23 cellular contexts compared by ENCODE assay signal in genomic region chr6:75368864-75369402, GRCh38.
DNase-seq lines count a peak whose midpoint lies in the region; ATAC-seq, FAIRE-seq and TF ChIP-seq lines count a peak whose summit lies in the region.
"Had no signal": no experiment of that assay in that cellular context is flagged by ENCODE, and none has a peak within 500 bp of the region (broad histone marks: within the 10 kb centered on the region; RNA-seq: fewer than 3 reads in every experiment).

No MANE protein-coding gene starts in this region.

- H2BK5ac ChIP-seq in mesendoderm (ENCODE audit: low read length) = no peak overlapping the region

- no peaks in the 10 kb centered on the region for H3F3A ChIP-seq in GM23338 (replicated peaks; ENCODE audit: low read depth)

- H3K9me2 ChIP-seq in GM23338 (ENCODE audit: insufficient read depth) = no peaks in the 10 kb centered on the region

- H3K27ac Mint-ChIP-seq in GM23338 = no peak overlapping the region
- H3K27ac Mint-ChIP-seq in activated CD4-positive, alpha-beta memory T cell treated with anti-CD3 and anti-CD28 coated beads for 36 hours = no peak overlapping the region
- H3K27ac Mint-ChIP-seq: activated naive CD4-positive, alpha-beta T cell treated with anti-CD3 and anti-CD28 coated beads for 36 hours; CD8-positive, alpha-beta memory T cell; memory B cell; natural killer cell; stimulated activated memory B cell treated with anti-CD40 and anti-IgM and Interleukin-4, amounts not matched to agents 10 μg/mL and 1 μg/mL and 100 μg/mL, for 72 hours had no signal

- no peak for TF ChIP-seq POLR2A in gastrocnemius medialis (IDR thresholded peaks at IDR 0.05)

- H3K9me3 Mint-ChIP-seq in GM23338 = no peaks in the 10 kb centered on the region
- H3K9me3 Mint-ChIP-seq in activated CD4-positive, alpha-beta memory T cell treated with anti-CD3 and anti-CD28 coated beads for 36 hours = no peaks in the 10 kb centered on the region
- H3K9me3 Mint-ChIP-seq: activated naive CD4-positive, alpha-beta T cell treated with anti-CD3 and anti-CD28 coated beads for 36 hours had no signal

- H3K79me2 ChIP-seq in GM23338 (replicated peaks; ENCODE audit: insufficient read depth) = no peaks in the 10 kb centered on the region
- H3K79me2 ChIP-seq in mesendoderm (ENCODE audit: control insufficient read depth, insufficient read depth, low read length) = no peaks in the 10 kb centered on the region

- no peaks in the 10 kb centered on the region for H3K79me1 ChIP-seq in mesendoderm (ENCODE audit: low read length)

- CTCF ChIA-PET in activated CD4-positive, alpha-beta memory T cell treated with anti-CD3 and anti-CD28 coated beads for 36 hours (lab: Charles Lee) = interaction anchor here (1.0 kb wide), 1 partner anchor 136 kb away, joined by 3 read pairs; no protein-coding TSS in a partner anchor

- H2BK15ac ChIP-seq in mesendoderm (replicated peaks; ENCODE audit: low read depth) = no peak overlapping the region

- H3K27me3 ChIP-seq in GM23338 (ENCODE audit: insufficient read depth) (no peaks in the 10 kb centered on the region), mesendoderm (ENCODE audit: insufficient read depth, low read length, poor library complexity) (no peaks in the 10 kb centered on the region), gastrocnemius medialis (no peaks in the 10 kb centered on the region)
- H3K27me3 ChIP-seq: thyroid gland had no signal

- H3K18ac ChIP-seq in mesendoderm (ENCODE audit: low read length) = peak overlapping the region; percentile 30

- H3K36me3 ChIP-seq in GM23338 (ENCODE audit: insufficient read depth) = no peaks in the 10 kb centered on the region
- no peaks in the 10 kb centered on the region for H3K36me3 ChIP-seq in mesendoderm (ENCODE audit: control insufficient read depth, insufficient read depth, low read length)
- H3K36me3 ChIP-seq in gastrocnemius medialis = no peaks in the 10 kb centered on the region
- H3K36me3 ChIP-seq: thyroid gland had no signal

- H3K4me3 ChIP-seq in GM23338 (no peak overlapping the region), mesendoderm (ENCODE audit: low read length) (no peak overlapping the region), gastrocnemius medialis (no peak overlapping the region)
- H3K4me3 ChIP-seq: smooth muscle cell, thyroid gland had no signal

- H3K9me3 ChIP-seq in gastrocnemius medialis = no peaks in the 10 kb centered on the region
- H3K9me3 ChIP-seq: thyroid gland had no signal

- no peak overlapping the region for H3K56ac ChIP-seq in mesendoderm (ENCODE audit: low read length)

- H3K4me1 ChIP-seq in GM23338 (ENCODE audit: insufficient read depth) = peaks cover 4% of the 10 kb centered on the region; the same call in 1 of the 2 replicates
- H3K4me1 ChIP-seq in mesendoderm (ENCODE audit: control insufficient read depth, low read depth, low read length) = no peaks in the 10 kb centered on the region
- H3K4me1 ChIP-seq in gastrocnemius medialis = peaks cover 46 to 49% of the 10 kb centered on the region in 2 donors

- no peak overlapping the region for H2BK120ac ChIP-seq in mesendoderm (ENCODE audit: low read depth, low read length)

- H3K27me3 Mint-ChIP-seq in GM23338 (ENCODE audit: insufficient read depth, low read depth, poor library complexity) = peaks cover 2% of the 10 kb centered on the region
- peaks cover 1% of the 10 kb centered on the region for H3K27me3 Mint-ChIP-seq in activated CD4-positive, alpha-beta memory T cell treated with anti-CD3 and anti-CD28 coated beads for 36 hours

- H3K36me3 Mint-ChIP-seq in GM23338 (ENCODE audit: low read depth) = no peaks in the 10 kb centered on the region
- no peaks in the 10 kb centered on the region for H3K36me3 Mint-ChIP-seq in activated CD4-positive, alpha-beta memory T cell treated with anti-CD3 and anti-CD28 coated beads for 36 hours
- H3K36me3 Mint-ChIP-seq: CD8-positive, alpha-beta memory T cell; memory B cell; natural killer cell; stimulated activated memory B cell treated with anti-CD40 and anti-IgM and Interleukin-4, amounts not matched to agents 10 μg/mL and 1 μg/mL and 100 μg/mL, for 72 hours had no signal

- no peak overlapping the region for H3K23ac ChIP-seq in mesendoderm (ENCODE audit: low read length)

- H3K4ac ChIP-seq in mesendoderm (ENCODE audit: low read depth, low read length) = peak overlapping the region; percentile 55

- no peak overlapping the region for H3K4me3 Mint-ChIP-seq in GM23338
- H3K4me3 Mint-ChIP-seq in activated CD4-positive, alpha-beta memory T cell treated with anti-CD3 and anti-CD28 coated beads for 36 hours = no peak overlapping the region
- H3K4me3 Mint-ChIP-seq: activated naive CD4-positive, alpha-beta T cell treated with anti-CD3 and anti-CD28 coated beads for 36 hours; activated T-cell treated with anti-CD3 and anti-CD28 coated beads, Interleukin-2, amount 50 U/mL, for 4 hours; CD8-positive, alpha-beta memory T cell; memory B cell; natural killer cell; stimulated activated memory B cell treated with anti-CD40 and anti-IgM and Interleukin-4, amounts not matched to agents 10 μg/mL and 1 μg/mL and 100 μg/mL, for 72 hours had no signal

- no CpG with 5 or more reads among the region's 3 CpGs for WGBS in mesendoderm (ENCODE audit: extremely low coverage, insufficient coverage, low lambda C conversion rate)

- FAIRE-seq in D721Med (lab: Jason Lieb, UNC) = no peak
- FAIRE-seq: keratinocyte had no signal

- H2AFZ ChIP-seq in GM23338 = peak overlapping the region; percentile 44; the same call in 1 of the 2 replicates

- no peaks in the 10 kb centered on the region for H4K20me1 ChIP-seq in GM23338 (replicated peaks; ENCODE audit: insufficient read depth)

- H2AK5ac ChIP-seq in mesendoderm (ENCODE audit: low read length) = no peak overlapping the region

- H3K4me1 Mint-ChIP-seq in GM23338 = peaks cover 7% of the 10 kb centered on the region; the same call in 2 of the 3 replicates
- no peaks in the 10 kb centered on the region for H3K4me1 Mint-ChIP-seq in activated CD4-positive, alpha-beta memory T cell treated with anti-CD3 and anti-CD28 coated beads for 36 hours (ENCODE audit: low read depth)
- H3K4me1 Mint-ChIP-seq: CD8-positive, alpha-beta memory T cell; memory B cell; natural killer cell; stimulated activated memory B cell treated with anti-CD40 and anti-IgM and Interleukin-4, amounts not matched to agents 10 μg/mL and 1 μg/mL and 100 μg/mL, for 72 hours had no signal

- DNase-seq in GM23338 (ENCODE audit: low spot score) (no peak), Right ventricle myocardium superior (no peak), mesendoderm (no peak), gastrocnemius medialis (peak; percentile 12 to 48), GM13977 (ENCODE audit: low spot score) (no peak), SKM-1 (lab: John Stamatoyannopoulos, UW; ENCODE audit: unreplicated experiment) (no peak), D721Med (ENCODE audit: insufficient read length, low spot score) (no peak)
- no peak for DNase-seq in activated CD4-positive, alpha-beta memory T cell treated with anti-CD3 and anti-CD28 coated beads for 36 hours
- DNase-seq: activated CD4-positive, alpha-beta T cell treated with anti-CD3 and anti-CD28 coated beads for 1 hour; activated naive CD4-positive, alpha-beta T cell treated with anti-CD3 and anti-CD28 coated beads for 36 hours; activated T-cell treated with anti-CD3 and anti-CD28 coated beads, Interleukin-2, amount 50 U/mL, for 4 hours; amygdala; CD8-positive, alpha-beta memory T cell; central memory CD4-positive, alpha-beta T cell; DMS79; natural killer cell; NCI-H1694 treated with DMSO at 0.1 percent for 48 hours; NCI-H226; thyroid gland had no signal

- no peak overlapping the region for H4K5ac ChIP-seq in mesendoderm (ENCODE audit: low read length)

- POLR2A ChIA-PET in activated CD4-positive, alpha-beta memory T cell treated with anti-CD3 and anti-CD28 coated beads for 36 hours (lab: Charles Lee) = no interaction called here

- H3K4me2 ChIP-seq in GM23338 (no peak overlapping the region), mesendoderm (ENCODE audit: low read length) (no peak overlapping the region)
- H3K4me2 ChIP-seq: smooth muscle cell had no signal

- H3K27ac ChIP-seq in GM23338 (ENCODE audit: low read depth) = no peak overlapping the region
- no peak overlapping the region for H3K27ac ChIP-seq in mesendoderm (ENCODE audit: low read depth, low read length)
- H3K27ac ChIP-seq in gastrocnemius medialis = peak overlapping the region; percentile 68 to 84 (median 76)
- H3K27ac ChIP-seq: thyroid gland had no signal

- in situ Hi-C loops in gastrocnemius medialis (cut with MboI; ENCODE audit: low sequenced_read_pairs in 4 of 4) = loop anchor here (5.0 to 10.0 kb wide), 4 partner anchors 102 to 138 kb away; partner anchors contain the start of gene FILIP1 (in 1 of the 4)
- in situ Hi-C loops in GM13977 (cut with MboI; ENCODE audit: low pct_unique_long_range_greater_than_20kb, low sequenced_read_pairs, unreplicated experiment) = no loop called here

- no peak overlapping the region for H4K8ac ChIP-seq in mesendoderm (ENCODE audit: low read depth, low read length)

- intact Hi-C loops in Right ventricle myocardium superior (cut with DNase I) (loop anchor here (5.0 kb wide), 1 partner anchor 123 kb away; the partner anchor contains the start of gene FILIP1), gastrocnemius medialis (cut with DNase I; ENCODE audit: low total_unique reads) (loop anchor here (1.0 to 5.0 kb wide), 6 partner anchors 33 to 157 kb away; partner anchors contain the start of gene FILIP1)
- intact Hi-C loops in activated CD4-positive, alpha-beta memory T cell treated with anti-CD3 and anti-CD28 coated beads for 36 hours (cut with micrococcal nuclease) = loop anchor here (10.0 kb wide), 1 partner anchor 156 kb away; no protein-coding TSS in a partner anchor

- H3K9ac ChIP-seq in mesendoderm (ENCODE audit: low read length) = no peak overlapping the region

- TF ChIP-seq CTCF in GM23338 (conservative IDR thresholded peaks at IDR 0.05; ENCODE audit: low read depth in 2 of 2) = no peak
- no peak for TF ChIP-seq CTCF in gastrocnemius medialis (IDR thresholded peaks at IDR 0.05 in 4 of 5, conservative IDR thresholded peaks at IDR 0.05 in 1 of 5)
- TF ChIP-seq CTCF in GM13977 (IDR thresholded peaks at IDR 0.05; ENCODE audit: extremely low read depth, insufficient read depth, missing control alignments) = no peak
- TF ChIP-seq CTCF in D721Med (IDR thresholded peaks at IDR 0.05; ENCODE audit: insufficient read depth, missing control alignments) = no peak

- ATAC-seq in GM23338 (no peak), Right ventricle myocardium superior (ENCODE audit: poor library complexity) (peak; percentile 74), gastrocnemius medialis (peak; percentile 57 to 65)
- ATAC-seq: activated T-cell treated with anti-CD3 and anti-CD28 coated beads, Interleukin-2, amount 50 U/mL, for 4 hours; natural killer cell; stimulated activated memory B cell treated with anti-CD40 and anti-IgM and Interleukin-4, amounts not matched to agents 10 μg/mL and 1 μg/mL and 100 μg/mL, for 72 hours had no signal

Comparison
In these comparisons a context has a peak if more than half of its experiments do, and no peak if none do; other contexts are left out.
1. DNase-seq: peak in gastrocnemius medialis (2 of 2); none in GM23338 (single experiment), Right ventricle myocardium superior (single experiment), mesendoderm (single experiment), GM13977 (single experiment), SKM-1 (single experiment), D721Med (single experiment) and activated CD4-positive, alpha-beta memory T cell treated with anti-CD3 and anti-CD28 coated beads for 36 hours (single experiment).
2. H3K27ac ChIP-seq: peak in gastrocnemius medialis (4 of 4); none in GM23338 (single experiment) and mesendoderm (single experiment).